Comparison of ENCODE assay signal across 35 cellular contexts in genomic region chr20:44223721-44224120, GRCh38. TPM values are rescaled to one million over a fixed set of nuclear protein-coding genes. Genes with fewer than 3 reads are reported as not detected.
"Had no signal": no experiment of that assay in that cellular context is flagged by ENCODE, and none has a peak within 500 bp of the region (broad histone marks: within the 10 kb centered on the region; RNA-seq: fewer than 3 reads in every experiment).

No MANE protein-coding gene starts in this region.

- H3K27me3 Mint-ChIP-seq: memory B cell; progenitor cell of endocrine pancreas; stimulated activated naive CD8-positive, alpha-beta T cell treated with anti-CD3 and anti-CD28 coated beads, Interleukin-15, amount 100 ng/mL, for 72 hours had no signal

- H3K27me3 ChIP-seq: dorsolateral prefrontal cortex, gastrocnemius medialis, right lobe of liver, suprapubic skin, vagina had no signal

- H2AFZ ChIP-seq: parathyroid adenoma had no signal

- H3K4me3 ChIP-seq: dorsolateral prefrontal cortex, gastrocnemius medialis, lower lobe of right lung, right lobe of liver, smooth muscle cell, suprapubic skin, vagina had no signal

- H3K36me3 ChIP-seq: gastrocnemius medialis, neutrophil, right lobe of liver, suprapubic skin, vagina had no signal

- H3K4me1 ChIP-seq: lower lobe of right lung, parathyroid adenoma, right lobe of liver, suprapubic skin, vagina had no signal

- H3K4me2 ChIP-seq: smooth muscle cell had no signal

- ATAC-seq: esophagus mucosa; gastrocnemius medialis; lower lobe of right lung; natural killer cell; right lobe of liver; stimulated activated naive CD8-positive, alpha-beta T cell treated with anti-CD3 and anti-CD28 coated beads, Interleukin-15, amount 100 ng/mL, for 72 hours had no signal

- DNase-seq: caudate nucleus; cerebellar nuclear complex; dorsolateral prefrontal cortex; effector CD4-positive, alpha-beta T cell; foreskin fibroblast; gastrocnemius medialis; head of caudate nucleus; hippocampal formation; left cardiac atrium; lower lobe of right lung; natural killer cell; right lobe of liver; stimulated activated CD4-positive, alpha-beta T cell treated with anti-CD3 and anti-CD28 coated beads, Interleukin-12 subunit alpha, Interleukin-12 subunit beta, amount 100 ng/mL, for 4 hours; stimulated activated CD4-positive, alpha-beta T cell treated with anti-CD3 and anti-CD28 coated beads, Interleukin-1b, Interleukin-23, amount 100 ng/mL, for 48 hours; stimulated activated CD4-positive, alpha-beta T cell treated with anti-CD3 and anti-CD28 coated beads, Interleukin-4, amount 100 ng/mL, for 1 hour; stimulated activated CD8-positive, alpha-beta memory T cell treated with anti-CD3 and anti-CD28 coated beads, Interleukin-4, amount 100 ng/mL, for 48 hours; stimulated activated naive CD4-positive, alpha-beta T cell; stimulated activated naive CD8-positive, alpha-beta T cell treated with anti-CD3 and anti-CD28 coated beads, Interleukin-15, amount 100 ng/mL, for 72 hours; trophoblast cell had no signal

- H3K9me3 ChIP-seq: gastrocnemius medialis, lower lobe of right lung, neutrophil, right lobe of liver, suprapubic skin, vagina had no signal

- H3K9me3 Mint-ChIP-seq: endodermal cell; memory B cell; natural killer cell; stimulated activated naive CD8-positive, alpha-beta T cell treated with anti-CD3 and anti-CD28 coated beads, Interleukin-15, amount 100 ng/mL, for 72 hours had no signal

- H3K4me3 Mint-ChIP-seq: endodermal cell; memory B cell; natural killer cell; stimulated activated naive CD8-positive, alpha-beta T cell treated with anti-CD3 and anti-CD28 coated beads, Interleukin-15, amount 100 ng/mL, for 72 hours had no signal

- H3K27ac ChIP-seq: dorsolateral prefrontal cortex, epithelial cell of prostate, gastrocnemius medialis, lower lobe of right lung, neutrophil, parathyroid adenoma, right lobe of liver, suprapubic skin, vagina had no signal

- H3K79me2 ChIP-seq: parathyroid adenoma had no signal

- H3K36me3 Mint-ChIP-seq: natural killer cell had no signal

- H3K27ac Mint-ChIP-seq: memory B cell, natural killer cell, progenitor cell of endocrine pancreas had no signal

RNA-seq across cellular contexts. Expression of gene GDAP1L1, which starts 23.4 kb away (rescaled TPM):
- total RNA-seq: esophagus mucosa, gastrocnemius medialis, glomerular endothelial cell, kidney epithelial cell, lower lobe of right lung, mononuclear cell, natural killer cell, omental fat pad, right lobe of liver, smooth muscle cell, suprapubic skin, ureter, vagina had no signal
- polyA plus RNA-seq: smooth muscle cell had no signal

RNA-seq across cellular contexts. Expression of gene JPH2, which starts 36.7 kb away (rescaled TPM):
- total RNA-seq: mononuclear cell, natural killer cell had no signal
- polyA plus RNA-seq: neural cell had no signal
